ENCODE assay signal across 16 cellular contexts in genomic region chr4:122541996-122542395, GRCh38.
DNase-seq lines count a peak whose midpoint lies in the region; ATAC-seq, FAIRE-seq and TF ChIP-seq lines count a peak whose summit lies in the region.
"Had no signal": no experiment of that assay in that cellular context is flagged by ENCODE, and none has a peak within 500 bp of the region (broad histone marks: within the 10 kb centered on the region; RNA-seq: fewer than 3 reads in every experiment).

No MANE protein-coding gene starts in this region.

- no peaks in the 10 kb centered on the region for H3K9me1 ChIP-seq in endothelial cell of umbilical vein (replicated peaks; ENCODE audit: control insufficient read depth, extremely low read depth, insufficient read depth, low read length)

- peak overlapping the region; percentile 2 for H3K4me2 ChIP-seq in endothelial cell of umbilical vein (ENCODE audit: insufficient read depth, low read length)

- H3K4me1 Mint-ChIP-seq in activated CD4-positive, alpha-beta T cell treated with anti-CD3 and anti-CD28 coated beads, Interleukin-2, amount 10 ng/mL, durations not matched to agents 24 days and 14 days = peaks cover 78% of the 10 kb centered on the region

- H3K4me1 ChIP-seq in endothelial cell of umbilical vein (ENCODE audit: control insufficient read depth, extremely low read depth, insufficient read depth, low read length) = peaks cover 22% of the 10 kb centered on the region
- H3K4me1 ChIP-seq: adrenal gland, gastrocnemius medialis, right atrium auricular region had no signal

- intact Hi-C loops in activated CD4-positive, alpha-beta T cell treated with anti-CD3 and anti-CD28 coated beads, Interleukin-2, amount 10 ng/mL, durations not matched to agents 24 days and 14 days (cut with micrococcal nuclease) = loop anchor here (1.0 to 5.0 kb wide), 8 partner anchors 11 to 270 kb away; partner anchors contain the start of gene IL2
- intact Hi-C loops in endothelial cell of umbilical vein (cut with micrococcal nuclease) = no loop called here

- peaks cover 0 to 8% of the 10 kb centered on the region in 2 experiments for H3K27me3 ChIP-seq in endothelial cell of umbilical vein (ENCODE audit: control insufficient read depth in 2 of 2, insufficient read depth in 2 of 2, low read length in 2 of 2)
- H3K27me3 ChIP-seq: adrenal gland, gastrocnemius medialis, right atrium auricular region had no signal

- TF ChIP-seq CTCF in endothelial cell of umbilical vein (IDR thresholded peaks at IDR 0.05; ENCODE audit: extremely low read depth in 1 of 2, insufficient read depth in 1 of 2, low read depth in 1 of 2, low read length in 2 of 2) = no peak

- no peaks in the 10 kb centered on the region for H3K36me3 ChIP-seq in endothelial cell of umbilical vein (ENCODE audit: control insufficient read depth in 2 of 2, extremely low read depth in 1 of 2, insufficient read depth in 2 of 2, low read length in 2 of 2)
- H3K36me3 ChIP-seq: adrenal gland, gastrocnemius medialis, right atrium auricular region had no signal

- BruUV-seq in endothelial cell of umbilical vein (replicated peaks; lab: Mats Ljungman, UMichigan) = no TSS peak

- H3K27me3 Mint-ChIP-seq in activated CD4-positive, alpha-beta T cell treated with anti-CD3 and anti-CD28 coated beads, Interleukin-2, amount 10 ng/mL, durations not matched to agents 24 days and 14 days = no peaks in the 10 kb centered on the region

- H3K79me2 ChIP-seq in endothelial cell of umbilical vein (ENCODE audit: control insufficient read depth, insufficient read depth, low read length) = no peaks in the 10 kb centered on the region

- no peaks in the 10 kb centered on the region for H4K20me1 ChIP-seq in endothelial cell of umbilical vein (replicated peaks; ENCODE audit: control insufficient read depth, extremely low read depth, insufficient read depth, low read length)

- H3K9me3 ChIP-seq in endothelial cell of umbilical vein (replicated peaks; ENCODE audit: control insufficient read depth, insufficient read depth, low read length) = no peaks in the 10 kb centered on the region
- H3K9me3 ChIP-seq: adrenal gland, gastrocnemius medialis had no signal

- peak overlapping the region; percentile 78 for H3K4me3 Mint-ChIP-seq in activated CD4-positive, alpha-beta T cell treated with anti-CD3 and anti-CD28 coated beads, Interleukin-2, amount 10 ng/mL, durations not matched to agents 24 days and 14 days

- peak; percentile 26 for ATAC-seq in GM21825 (IDR thresholded peaks at IDR 0.05; ENCODE audit: unreplicated experiment)
- ATAC-seq in HG03457 (IDR thresholded peaks at IDR 0.05; ENCODE audit: unreplicated experiment) = peak; percentile 12
- ATAC-seq: gastrocnemius medialis had no signal

- no peak overlapping the region for H2AFZ ChIP-seq in endothelial cell of umbilical vein (ENCODE audit: low read depth, low read length)

- H3K36me3 Mint-ChIP-seq in activated CD4-positive, alpha-beta T cell treated with anti-CD3 and anti-CD28 coated beads, Interleukin-2, amount 10 ng/mL, durations not matched to agents 24 days and 14 days (ENCODE audit: low read depth) = peaks cover 3% of the 10 kb centered on the region

- CTCF ChIA-PET in endothelial cell of umbilical vein (lab: Charles Lee) = interaction anchor here (1.2 to 1.3 kb wide), 2 partner anchors 17 to 35 kb away, joined by 3 to 4 read pairs; no protein-coding TSS in a partner anchor

- FAIRE-seq in endothelial cell of umbilical vein (lab: Jason Lieb, UNC) = no peak
- FAIRE-seq: A204.1, kidney had no signal

- DNase-seq in activated CD4-positive, alpha-beta T cell treated with anti-CD3 and anti-CD28 coated beads, Interleukin-2, amount 10 ng/mL, durations not matched to agents 24 days and 14 days = no peak
- no peak for DNase-seq in activated CD4-positive, alpha-beta T cell treated with anti-CD3 and anti-CD28 coated beads for 1 hour
- DNase-seq in endothelial cell of umbilical vein (ENCODE audit: low read depth, low spot score) (no peak), NCI-H2171 (lab: John Stamatoyannopoulos, UW) (no peak), COR-L47 (lab: John Stamatoyannopoulos, UW) (no peak)
- no peak for DNase-seq in effector CD8-positive, alpha-beta T cell (lab: John Stamatoyannopoulos, UW)
- DNase-seq: adrenal gland, gastrocnemius medialis, kidney, NCI-H1092, NCI-H69, SIG-M5 had no signal

- TF ChIP-seq POLR2A in endothelial cell of umbilical vein (IDR thresholded peaks at IDR 0.05; ENCODE audit: low read depth, low read length) = no peak

- dilution Hi-C loops in endothelial cell of umbilical vein (cut with MboI; ENCODE audit: extremely low pct_ligation_motif_present, low sequenced_read_pairs) = no loop called here

- H3K9me3 Mint-ChIP-seq in activated CD4-positive, alpha-beta T cell treated with anti-CD3 and anti-CD28 coated beads, Interleukin-2, amount 10 ng/mL, durations not matched to agents 24 days and 14 days = peaks cover 14% of the 10 kb centered on the region

- H3K4me3 ChIP-seq in endothelial cell of umbilical vein (replicated peaks in 1 of 3; ENCODE audit: insufficient read depth in 1 of 3, low read depth in 1 of 3, low read length in 3 of 3) = no peak overlapping the region
- H3K4me3 ChIP-seq: adrenal gland, gastrocnemius medialis, right atrium auricular region had no signal

- no peak overlapping the region for H3K27ac ChIP-seq in endothelial cell of umbilical vein (ENCODE audit: insufficient read depth, low read depth, low read length)
- H3K27ac ChIP-seq: adrenal gland, gastrocnemius medialis, right atrium auricular region had no signal

- POLR2A ChIA-PET in endothelial cell of umbilical vein (lab: Charles Lee) = no interaction called here

- H3K27ac Mint-ChIP-seq in activated CD4-positive, alpha-beta T cell treated with anti-CD3 and anti-CD28 coated beads, Interleukin-2, amount 10 ng/mL, durations not matched to agents 24 days and 14 days = peak overlapping the region; percentile 94

- no peak overlapping the region for H3K9ac ChIP-seq in endothelial cell of umbilical vein (replicated peaks; ENCODE audit: extremely low read depth, insufficient read depth, low read length)

TF ChIP-seq in endothelial cell of umbilical vein, 7 proteins besides CTCF, POLR2A, EP300 and RAD21:
- TF ChIP-seq POLR2AphosphoS5 (IDR thresholded peaks at IDR 0.05; ENCODE audit: insufficient read depth, low read depth, low read length) (no peak), EZH2 (IDR thresholded peaks at IDR 0.05; ENCODE audit: borderline replicate concordance, low read depth, low read length, severe bottlenecking) (no peak), MAX (IDR thresholded peaks at IDR 0.05; ENCODE audit: insufficient read depth, insufficient read length) (no peak), GATA2 (IDR thresholded peaks at IDR 0.05; ENCODE audit: insufficient read depth, insufficient read length, low read depth, low read length) (no peak), MYC (IDR thresholded peaks at IDR 0.05; ENCODE audit: low read depth, low read length) (no peak), FOS (IDR thresholded peaks at IDR 0.05; ENCODE audit: borderline replicate concordance, insufficient read depth, low read length) (no peak), JUN (IDR thresholded peaks at IDR 0.05; ENCODE audit: borderline replicate concordance, insufficient read depth, insufficient read length, low read depth) (no peak)
